In the genomic region with DNA sequence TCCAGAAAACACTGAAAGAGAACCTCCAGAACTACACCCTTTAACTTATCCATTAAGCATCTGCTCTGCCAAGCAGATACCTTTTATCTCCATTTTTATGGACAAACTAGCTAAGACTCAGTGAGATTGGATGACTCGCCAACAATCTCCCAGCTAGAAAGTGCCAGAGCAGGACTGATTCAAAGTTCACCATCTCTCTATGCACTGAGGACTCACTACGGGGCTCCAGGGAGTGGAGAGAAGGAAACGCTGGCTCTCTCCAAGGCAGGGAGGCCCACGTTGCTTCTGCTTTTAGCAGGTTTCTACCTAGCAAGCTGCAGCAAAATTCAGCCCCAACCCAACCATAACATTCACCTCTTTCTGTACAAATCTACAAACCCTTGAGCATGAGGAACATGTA, we compare ENCODE assay signal across 29 cellular contexts. TPM values are rescaled to one million over a fixed set of nuclear protein-coding genes. Genes with fewer than 3 reads are reported as not detected.
DNase-seq lines count a peak whose midpoint lies in the region; ATAC-seq and TF ChIP-seq lines count a peak whose summit lies in the region.
"Had no signal": no experiment of that assay in that cellular context is flagged by ENCODE, and none has a peak within 500 bp of the region (broad histone marks: within the 10 kb centered on the region; RNA-seq: fewer than 3 reads in every experiment).

No MANE protein-coding gene starts in this region.

- H3K4me1 ChIP-seq in cardiac muscle cell (ENCODE audit: low read depth), result peaks cover 46% of the 10 kb centered on the region
- H3K4me1 ChIP-seq in IMR-90 (ENCODE audit: control insufficient read depth, insufficient read depth, low read length), result peaks cover 12% of the 10 kb centered on the region
- H3K4me1 ChIP-seq in gastroesophageal sphincter, result peaks cover 0 to 35% (median 5%) of the 10 kb centered on the region in 3 donors
- no peaks in the 10 kb centered on the region for H3K4me1 ChIP-seq in mammary epithelial cell (ENCODE audit: insufficient read depth, low read length)
- H3K4me1 ChIP-seq: BE2C had no signal

- H3K56ac ChIP-seq in IMR-90 (ENCODE audit: extremely low read depth, insufficient read depth, low read length), result no peak overlapping the region

- H3K4me1 Mint-ChIP-seq in nephron progenitor cell, result peaks cover 10% of the 10 kb centered on the region
- H3K4me1 Mint-ChIP-seq: CD14-positive monocyte; CD8-positive, alpha-beta memory T cell had no signal

- no peak for TF ChIP-seq CTCF in cardiac muscle cell (IDR thresholded peaks at IDR 0.05; ENCODE audit: low read depth, low read length)
- TF ChIP-seq CTCF in IMR-90 (conservative IDR thresholded peaks at IDR 0.05; ENCODE audit: low read depth, low read length), result no peak
- TF ChIP-seq CTCF in gastroesophageal sphincter (IDR thresholded peaks at IDR 0.05), result no peak
- TF ChIP-seq CTCF in nephron progenitor cell (IDR thresholded peaks at IDR 0.05), result no peak
- no peak for TF ChIP-seq CTCF in mammary epithelial cell (conservative IDR thresholded peaks at IDR 0.05 in 1 of 2, IDR thresholded peaks at IDR 0.05 in 1 of 2; ENCODE audit: extremely low read depth in 1 of 2, insufficient read depth in 1 of 2, low read depth in 1 of 2, low read length in 2 of 2)

- no peak for TF ChIP-seq EP300 in gastroesophageal sphincter (IDR thresholded peaks at IDR 0.05)

- H3K9me1 ChIP-seq in IMR-90 (ENCODE audit: insufficient read depth, low read length), result peaks cover 4% of the 10 kb centered on the region; the same call in 1 of the 2 replicates

- no peak for TF ChIP-seq RAD21 in IMR-90 (IDR thresholded peaks at IDR 0.05; ENCODE audit: low read length)

- H3K4ac ChIP-seq in IMR-90 (ENCODE audit: low read depth, low read length), result no peak overlapping the region

- H3K4me2 ChIP-seq in IMR-90 (ENCODE audit: low read depth, low read length), result no peak overlapping the region
- no peak overlapping the region for H3K4me2 ChIP-seq in mammary epithelial cell (ENCODE audit: insufficient read depth, low read depth, low read length)

- H3K9me3 Mint-ChIP-seq in nephron progenitor cell, result no peaks in the 10 kb centered on the region
- H3K9me3 Mint-ChIP-seq in activated naive CD4-positive, alpha-beta T cell treated with anti-CD3 and anti-CD28 coated beads, Interleukin-2, amount 50 U/mL, for 72 hours, result peaks cover 4 to 12% of the 10 kb centered on the region in 2 donors

- H2AFZ ChIP-seq in IMR-90 (replicated peaks; ENCODE audit: low read length, poor library complexity) (no peak overlapping the region), mammary epithelial cell (ENCODE audit: low read depth, low read length) (no peak overlapping the region)

- no peaks in the 10 kb centered on the region; a peak in 1 of 4 replicates for H3K79me1 ChIP-seq in IMR-90 (ENCODE audit: low read depth in 1 of 2, low read length in 2 of 2)

- no TSS peak for BruUV-seq in IMR-90 (replicated peaks; lab: Mats Ljungman, UMichigan)
- no TSS peak for BruUV-seq in mammary epithelial cell (replicated peaks; lab: Mats Ljungman, UMichigan)

- H4K20me1 ChIP-seq in IMR-90 (ENCODE audit: insufficient read depth, low read length) (no peaks in the 10 kb centered on the region), mammary epithelial cell (ENCODE audit: insufficient read depth, low read length) (no peaks in the 10 kb centered on the region)

- no peak overlapping the region for H2BK120ac ChIP-seq in IMR-90 (ENCODE audit: low read depth, low read length)

- WGBS in IMR-90 (ENCODE audit: extremely low coverage in 2 of 2, insufficient read length in 1 of 2), 2 experiments, result no CpG with 5 or more reads among the region's 4 CpGs
- 72% methylated on average over 4 of the region's 4 CpGs; no CpG with 5 or more reads in 1 of the 2 donors for WGBS in gastroesophageal sphincter (ENCODE audit: low coverage in 1 of 2), 2 donors
- 58% methylated on average over 4 of the region's 4 CpGs for WGBS in mammary epithelial cell (ENCODE audit: low coverage, missing lambda C conversion rate)

- H4K8ac ChIP-seq in IMR-90 (ENCODE audit: low read depth in 2 of 2, low read length in 2 of 2), result no peak overlapping the region

- intact Hi-C loops in Right ventricle myocardium superior (cut with DNase I), result loop anchor here (10.0 kb wide), 1 partner anchor 482 kb away; no protein-coding TSS in a partner anchor
- intact Hi-C loops in IMR-90 (cut with micrococcal nuclease), result no loop called here
- intact Hi-C loops in mammary epithelial cell (cut with micrococcal nuclease), result no loop called here

- in situ Hi-C loops in IMR-90 (cut with MboI; ENCODE audit: low sequenced_read_pairs) (loop anchor here (10.0 kb wide), 1 partner anchor 482 kb away; no protein-coding TSS in a partner anchor), mammary epithelial cell (cut with MboI; ENCODE audit: low sequenced_read_pairs in 2 of 2) (no loop called here)

- H3K18ac ChIP-seq in IMR-90 (ENCODE audit: low read depth, low read length), result no peak overlapping the region

- H3K14ac ChIP-seq in IMR-90 (replicated peaks; ENCODE audit: low read depth, low read length), result no peak overlapping the region

- dilution Hi-C loops in IMR-90 (cut with HindIII; ENCODE audit: low sequenced_read_pairs, unreplicated experiment) (no loop called here), mammary epithelial cell (cut with HindIII; ENCODE audit: low sequenced_read_pairs) (no loop called here)

- H3K9me3 ChIP-seq in cardiac muscle cell (ENCODE audit: low read depth) (no peaks in the 10 kb centered on the region), IMR-90 (ENCODE audit: control insufficient read depth, insufficient read depth, low read length) (no peaks in the 10 kb centered on the region), gastroesophageal sphincter (no peaks in the 10 kb centered on the region), mammary epithelial cell (replicated peaks; ENCODE audit: insufficient read depth, low read length) (peaks cover 26% of the 10 kb centered on the region)
- H3K9me3 ChIP-seq: BE2C, SJSA1 had no signal

- DNase-seq in cardiac muscle cell (ENCODE audit: low read depth in 1 of 2, low spot score in 1 of 2) (no peak), Right ventricle myocardium superior (no peak), IMR-90 (peak; percentile 25), nephron progenitor cell (no peak), mammary epithelial cell (no peak)
- DNase-seq in activated naive CD4-positive, alpha-beta T cell treated with anti-CD3 and anti-CD28 coated beads, Interleukin-2, amount 50 U/mL, for 72 hours (ENCODE audit: low spot score in 2 of 2), result no peak
- DNase-seq: ACHN; BE2C; Calu3; CD8-positive, alpha-beta memory T cell; DMS79 treated with DMSO at 0.1 percent for 48 hours; GF-D8; GOT3; HCEC 1CT; Kasumi-1; MV-4-11; NCI-H1105; NCI-H1436 treated with DMSO at 0.1 percent for 48 hours; NCI-H187 treated with DMSO at 0.1 percent for 48 hours; NCI-H446; NCI-H524 treated with DMSO at 0.1 percent for 48 hours; NCI-H774 had no signal

- H3K27ac Mint-ChIP-seq in nephron progenitor cell, result peak overlapping the region; percentile 30
- no peak overlapping the region for H3K27ac Mint-ChIP-seq in activated naive CD4-positive, alpha-beta T cell treated with anti-CD3 and anti-CD28 coated beads, Interleukin-2, amount 50 U/mL, for 72 hours
- H3K27ac Mint-ChIP-seq: CD8-positive, alpha-beta memory T cell had no signal

- H3K9ac ChIP-seq in IMR-90 (ENCODE audit: low read depth, low read length), result no peak overlapping the region
- H3K9ac ChIP-seq in mammary epithelial cell (ENCODE audit: insufficient read depth, low read length), result no peak overlapping the region

- no peak overlapping the region for H2BK5ac ChIP-seq in IMR-90 (ENCODE audit: low read depth, low read length, poor library complexity, severe bottlenecking)

- no peaks in the 10 kb centered on the region for H3K79me2 ChIP-seq in mammary epithelial cell (ENCODE audit: insufficient read depth, low read length)

- no peak for TF ChIP-seq POLR2A in IMR-90 (IDR thresholded peaks at IDR 0.05; ENCODE audit: low read depth, low read length)
- no peak for TF ChIP-seq POLR2A in gastroesophageal sphincter (IDR thresholded peaks at IDR 0.05)

- H3K4me3 Mint-ChIP-seq in nephron progenitor cell, result no peak overlapping the region
- H3K4me3 Mint-ChIP-seq: CD14-positive monocyte; CD8-positive, alpha-beta memory T cell had no signal

- H3K27ac ChIP-seq in cardiac muscle cell, result peak overlapping the region; percentile 98
- no peak overlapping the region for H3K27ac ChIP-seq in IMR-90 (ENCODE audit: insufficient read depth, low read length)
- peak overlapping the region in 3 of 4 donors; percentile 48 to 67 (median 61) for H3K27ac ChIP-seq in gastroesophageal sphincter
- H3K27ac ChIP-seq in mammary epithelial cell (ENCODE audit: insufficient read depth, low read depth, low read length), result no peak overlapping the region
- H3K27ac ChIP-seq: 22Rv1, SJSA1 had no signal

- no peak overlapping the region for H4K91ac ChIP-seq in IMR-90 (ENCODE audit: insufficient read depth, low read depth, low read length)

- no peak overlapping the region for H2AK9ac ChIP-seq in IMR-90 (replicated peaks; ENCODE audit: low read depth, low read length, poor library complexity)

- no peak overlapping the region for H3K23ac ChIP-seq in IMR-90 (ENCODE audit: low read depth, low read length)

- CTCF ChIA-PET in IMR-90 (lab: Yijun Ruan, JAX), result no interaction called here
- CTCF ChIA-PET in mammary epithelial cell (lab: Charles Lee; ENCODE audit: low non-redundant PET), result no interaction called here

- no peaks in the 10 kb centered on the region for H3K36me3 Mint-ChIP-seq in nephron progenitor cell (ENCODE audit: low read depth)
- H3K36me3 Mint-ChIP-seq in activated naive CD4-positive, alpha-beta T cell treated with anti-CD3 and anti-CD28 coated beads, Interleukin-2, amount 50 U/mL, for 72 hours, result peaks cover 0 to 6% of the 10 kb centered on the region in 2 donors
- H3K36me3 Mint-ChIP-seq: CD14-positive monocyte; CD8-positive, alpha-beta memory T cell had no signal

- H3K4me3 ChIP-seq in cardiac muscle cell (no peak overlapping the region), IMR-90 (ENCODE audit: insufficient read depth, low read depth, low read length) (no peak overlapping the region), gastroesophageal sphincter (no peak overlapping the region), mammary epithelial cell (replicated peaks in 1 of 3; ENCODE audit: insufficient read depth in 1 of 3, low read depth in 2 of 3, low read length in 3 of 3) (no peak overlapping the region)
- H3K4me3 ChIP-seq: K562, SJSA1 had no signal

- no peak overlapping the region for H4K5ac ChIP-seq in IMR-90 (ENCODE audit: low read depth, low read length)

- POLR2A ChIA-PET in IMR-90 (lab: Charles Lee; ENCODE audit: unreplicated experiment), result no interaction called here

- H3K27me3 ChIP-seq in cardiac muscle cell (no peaks in the 10 kb centered on the region), IMR-90 (ENCODE audit: control insufficient read depth, insufficient read depth, low read length) (no peaks in the 10 kb centered on the region), gastroesophageal sphincter (no peaks in the 10 kb centered on the region), mammary epithelial cell (ENCODE audit: insufficient read depth, low read length) (no peaks in the 10 kb centered on the region)
- H3K27me3 ChIP-seq: BE2C, SJSA1 had no signal

- H2BK20ac ChIP-seq in IMR-90 (ENCODE audit: low read depth, low read length), result no peak overlapping the region

- ATAC-seq in Right ventricle myocardium superior (ENCODE audit: poor library complexity) (no peak), IMR-90 (ENCODE audit: low read depth) (no peak; the same call in 1 of the 2 replicates), gastroesophageal sphincter (no peak), HG03045 (IDR thresholded peaks at IDR 0.05; ENCODE audit: unreplicated experiment) (no peak)
- no peak for ATAC-seq in activated naive CD4-positive, alpha-beta T cell treated with anti-CD3 and anti-CD28 coated beads, Interleukin-2, amount 50 U/mL, for 72 hours
- ATAC-seq: K562 had no signal

- peaks cover 6% of the 10 kb centered on the region for H3K27me3 Mint-ChIP-seq in nephron progenitor cell (ENCODE audit: low read depth, poor library complexity)

- H2AK5ac ChIP-seq in IMR-90 (ENCODE audit: low read depth, low read length), result no peak overlapping the region

- peaks cover 53% of the 10 kb centered on the region for H3K36me3 ChIP-seq in cardiac muscle cell
- peaks cover 18% of the 10 kb centered on the region for H3K36me3 ChIP-seq in IMR-90 (ENCODE audit: control insufficient read depth, insufficient read depth, low read length)
- H3K36me3 ChIP-seq in gastroesophageal sphincter, result peaks cover 0 to 49% of the 10 kb centered on the region in 2 donors
- no peaks in the 10 kb centered on the region for H3K36me3 ChIP-seq in mammary epithelial cell (ENCODE audit: insufficient read depth, low read length)
- H3K36me3 ChIP-seq: BE2C, SJSA1 had no signal

- no peak overlapping the region for H2BK15ac ChIP-seq in IMR-90 (ENCODE audit: low read depth, low read length)

RNA-seq across cellular contexts. Expression of a gene that starts 52.8 kb away (rescaled TPM):
- total RNA-seq in cardiac muscle cell, result 7.1 and 13.5 TPM in 2 replicates
- 10.2 and 16.5 TPM in 2 replicates for polyA plus RNA-seq in cardiac muscle cell
- 7.9 TPM for total RNA-seq in Right ventricle myocardium superior
- total RNA-seq in IMR-90 (2012; rRNA removed), result 0.54 and 1.1 TPM in 2 replicates
- 1.0 and 1.2 TPM in 2 replicates for polyA plus RNA-seq in IMR-90 (2012; rRNA removed)
- polyA plus RNA-seq in IMR-90 (2012; cell fraction: cytosol; rRNA removed), result 0.67 and 0.75 TPM in 2 replicates
- polyA plus RNA-seq in IMR-90 (2012; cell fraction: nucleus; rRNA removed; ENCODE audit: low replicate concordance), result 2.3 and 2.6 TPM in 2 replicates
- total RNA-seq in gastroesophageal sphincter, result 10 to 100 TPM in 1 of 4 donors, 1 to 10 TPM in 3; 4.7 to 12.5 (median 6.5) TPM
- under 1 TPM in 1 of 2 donors, not detected in 1; 0.21 TPM for total RNA-seq in activated naive CD4-positive, alpha-beta T cell treated with anti-CD3 and anti-CD28 coated beads, Interleukin-2, amount 50 U/mL, for 72 hours
- total RNA-seq in mammary epithelial cell, result 1 to 10 TPM; 1.1 to 4.3 TPM
- 0.12 TPM for polyA plus RNA-seq in mammary epithelial cell
- polyA minus RNA-seq in mammary epithelial cell, result not detected
- total RNA-seq: CD8-positive, alpha-beta memory T cell; HT-29 had no signal
- polyA plus RNA-seq: CD14-positive monocyte; CD8-positive, alpha-beta memory T cell had no signal

Comparison
In these comparisons a context has a peak if more than half of its experiments do, and no peak if none do; other contexts are left out.
1. H3K27ac ChIP-seq: peak in cardiac muscle cell (single experiment) and gastroesophageal sphincter (3 of 4); none in IMR-90 (single experiment) and mammary epithelial cell (single experiment).